In the genomic region with DNA sequence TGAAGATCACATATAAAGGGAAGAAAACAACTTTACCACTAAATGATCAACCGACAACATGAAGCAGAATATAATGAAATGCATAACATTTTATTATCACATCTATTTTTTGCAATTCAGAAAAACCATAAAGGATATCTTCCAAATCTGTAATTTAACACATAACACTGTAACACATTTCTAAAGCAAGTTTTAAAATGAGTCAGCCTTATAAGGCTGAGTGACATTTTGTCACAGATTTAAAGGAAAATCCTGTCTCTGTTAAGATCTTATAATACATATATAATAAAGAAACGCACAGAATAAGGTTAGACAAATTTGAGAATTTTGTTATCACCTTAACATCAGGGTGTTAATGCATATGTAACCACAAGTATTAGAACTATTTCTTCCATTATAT, we compare ENCODE assay signal across 22 cellular contexts.
"Had no signal": no experiment of that assay in that cellular context is flagged by ENCODE, and none has a peak within 500 bp of the region (broad histone marks: within the 10 kb centered on the region; RNA-seq: fewer than 3 reads in every experiment).

No MANE protein-coding gene starts in this region.

- H3K27me3 ChIP-seq: adrenal gland had no signal

- H3K36me3 Mint-ChIP-seq: WTC11 had no signal

- H3K4me3 Mint-ChIP-seq: activated CD4-positive, alpha-beta T cell treated with anti-CD3 and anti-CD28 coated beads, Interleukin-2, amount 10 ng/mL, durations not matched to agents 24 days and 14 days; activated naive CD8-positive, alpha-beta T cell treated with anti-CD3 and anti-CD28 coated beads, Interleukin-2, amount 10 ng/mL, durations not matched to agents 7 days and 5 days; T-helper 1 cell treated with Interleukin-12 subunit alpha and Interleukin-12 subunit beta and Interleukin-4 antibody, amounts not matched to agents 30 μg/mL and 1 μg/mL, for 36 hours; WTC11 had no signal

- H3K36me3 ChIP-seq: adrenal gland had no signal

- H3K27ac ChIP-seq: adrenal gland, PC-9 had no signal

- H3K27me3 Mint-ChIP-seq: activated CD4-positive, alpha-beta T cell treated with anti-CD3 and anti-CD28 coated beads, Interleukin-2, amount 10 ng/mL, durations not matched to agents 24 days and 14 days; activated naive CD8-positive, alpha-beta T cell treated with anti-CD3 and anti-CD28 coated beads, Interleukin-2, amount 10 ng/mL, durations not matched to agents 7 days and 5 days had no signal

- H3K9me3 ChIP-seq: adrenal gland had no signal

- H3K9me3 Mint-ChIP-seq: activated CD4-positive, alpha-beta T cell treated with anti-CD3 and anti-CD28 coated beads, Interleukin-2, amount 10 ng/mL, durations not matched to agents 24 days and 14 days; activated naive CD8-positive, alpha-beta T cell treated with anti-CD3 and anti-CD28 coated beads, Interleukin-2, amount 10 ng/mL, durations not matched to agents 7 days and 5 days; activated T-helper 2 cell treated with anti-CD3 and anti-CD28 coated beads, Interferon-gamma antibody, Interleukin-2, Interleukin-4, amounts not matched to agents 10 μg/mL and 5 μg/mL and 100 μg/mL, durations not matched to agents 14 hours and 24 hours and 36 hours had no signal

- H3K4me1 ChIP-seq: adrenal gland had no signal

- H3K27ac Mint-ChIP-seq: activated CD4-positive, alpha-beta T cell treated with anti-CD3 and anti-CD28 coated beads, Interleukin-2, amount 10 ng/mL, durations not matched to agents 24 days and 14 days; activated naive CD8-positive, alpha-beta T cell treated with anti-CD3 and anti-CD28 coated beads, Interleukin-2, amount 10 ng/mL, durations not matched to agents 7 days and 5 days; activated T-helper 2 cell treated with anti-CD3 and anti-CD28 coated beads, Interferon-gamma antibody, Interleukin-2, Interleukin-4, amounts not matched to agents 10 μg/mL and 5 μg/mL and 100 μg/mL, durations not matched to agents 14 hours and 24 hours and 36 hours; T-helper 1 cell treated with Interleukin-12 subunit alpha and Interleukin-12 subunit beta and Interleukin-4 antibody, amounts not matched to agents 30 μg/mL and 1 μg/mL, for 36 hours; WTC11 had no signal

- DNase-seq: activated CD4-positive, alpha-beta T cell treated with anti-CD3 and anti-CD28 coated beads, Interleukin-2, amount 10 ng/mL, durations not matched to agents 24 days and 14 days; activated CD4-positive, alpha-beta T cell treated with anti-CD3 and anti-CD28 coated beads, Interleukin-2, amount 50 U/mL, for 48 hours; activated CD4-positive, CD25-positive, alpha-beta regulatory T cell treated with anti-CD3 and anti-CD28 coated beads, Interleukin-2, amount 50 U/mL, for 72 hours; activated naive CD4-positive, alpha-beta T cell treated with anti-CD3 and anti-CD28 coated beads, Interleukin-2, amount 50 U/mL, for 16 hours; activated naive CD8-positive, alpha-beta T cell treated with anti-CD3 and anti-CD28 coated beads, Interleukin-2, amount 10 ng/mL, durations not matched to agents 7 days and 5 days; activated T-cell treated with anti-CD3 and anti-CD28 coated beads for 4 hours; activated T-cell treated with anti-CD3 and anti-CD28 coated beads, Interleukin-2, amount 50 U/mL, for 48 hours; NCI-H1092 treated with DMSO at 0.1 percent for 48 hours; NCI-H1417 treated with DMSO at 0.1 percent for 48 hours; NCI-H1694; NCI-H2029; NCI-H2107; NCI-H2171 treated with DMSO at 0.1 percent for 48 hours; NCI-H526 treated with DMSO at 0.1 percent for 48 hours; NCI-H82; SHP77 treated with DMSO at 0.1 percent for 48 hours; T-helper 9 cell had no signal

- H2AFZ ChIP-seq: PC-9 had no signal

- H3K4me3 ChIP-seq: adrenal gland, PC-9 had no signal

- H3K4me2 ChIP-seq: PC-9 had no signal
